ENCODE assay signal across 26 cellular contexts in genomic region chr2:229124126-229124525, GRCh38.
"Had no signal": no experiment of that assay in that cellular context is flagged by ENCODE, and none has a peak within 500 bp of the region (broad histone marks: within the 10 kb centered on the region; RNA-seq: fewer than 3 reads in every experiment).

No MANE protein-coding gene starts in this region.

- H3K4me3 ChIP-seq: psoas muscle, right lobe of liver, sigmoid colon, stomach, thoracic aorta, thyroid gland, tibial nerve, upper lobe of left lung, vagina had no signal

- H3K4me1 ChIP-seq: parathyroid adenoma, psoas muscle, right lobe of liver, sigmoid colon, stomach, thyroid gland, tibial nerve, upper lobe of left lung, vagina had no signal

- H3K27ac ChIP-seq: neutrophil, parathyroid adenoma, psoas muscle, right lobe of liver, sigmoid colon, stomach, thoracic aorta, thyroid gland, tibial nerve, upper lobe of left lung, vagina had no signal

- DNase-seq: nephron progenitor cell; nucleus accumbens; posterior cingulate gyrus; psoas muscle; right cardiac atrium; right lobe of liver; sigmoid colon; small intestine; stimulated activated CD4-positive, alpha-beta T cell treated with anti-CD3 and anti-CD28 coated beads, Interleukin-15, amount 100 ng/mL, for 24 hours; stimulated activated CD4-positive, alpha-beta T cell treated with anti-CD3 and anti-CD28 coated beads, Interleukin-2, amount 100 ng/mL, for 24 hours; stimulated activated CD4-positive, alpha-beta T cell treated with anti-CD3 and anti-CD28 coated beads, Interleukin-2, amount 100 ng/mL, for 48 hours; stimulated activated CD4-positive, alpha-beta T cell treated with anti-CD3 and anti-CD28 coated beads, Interleukin-4, amount 100 ng/mL, for 24 hours; stimulated activated naive B cell treated with anti-CD40 and anti-IgM and Interleukin-4, amounts not matched to agents 10 μg/mL and 1 μg/mL and 100 μg/mL, for 72 hours; stimulated activated naive CD4-positive, alpha-beta T cell treated with Interleukin-2 at 50 U/mL for 16 hours; stomach; thyroid gland; trophoblast cell; upper lobe of left lung had no signal

- H3K27me3 ChIP-seq: neutrophil, right lobe of liver, sigmoid colon, stomach, thyroid gland, tibial nerve, upper lobe of left lung, vagina had no signal

- H3K79me2 ChIP-seq: parathyroid adenoma had no signal

- H3K36me3 ChIP-seq: neutrophil, right lobe of liver, sigmoid colon, stomach, thoracic aorta, thyroid gland, tibial nerve, upper lobe of left lung, vagina had no signal

- FAIRE-seq: small intestine, urothelium cell line had no signal

- H2AFZ ChIP-seq: parathyroid adenoma had no signal

- ATAC-seq: natural killer cell treated with Interleukin-12 subunit alpha and Interleukin-12 subunit beta and Interleukin-15 and Interleukin-18, amount 100 ng/mL, for 72 hours; psoas muscle; right cardiac atrium; right lobe of liver; stimulated activated effector memory CD8-positive, alpha-beta T cell treated with anti-CD3 and anti-CD28 coated beads, Interleukin-12 subunit alpha, Interleukin-12 subunit beta, amount 100 ng/mL, for 72 hours; stimulated activated naive B cell treated with anti-CD40 and anti-IgM and Interleukin-4, amounts not matched to agents 10 μg/mL and 1 μg/mL and 100 μg/mL, for 72 hours had no signal

- H3K9ac ChIP-seq: parathyroid adenoma had no signal

- H3K9me3 ChIP-seq: neutrophil, right lobe of liver, sigmoid colon, thoracic aorta, thyroid gland, vagina had no signal
